21 cellular contexts compared by ENCODE assay signal in genomic region chr11:114209904-114210303, GRCh38.
DNase-seq lines count a peak whose midpoint lies in the region; ATAC-seq, FAIRE-seq and TF ChIP-seq lines count a peak whose summit lies in the region.
"Had no signal": no experiment of that assay in that cellular context is flagged by ENCODE, and none has a peak within 500 bp of the region (broad histone marks: within the 10 kb centered on the region; RNA-seq: fewer than 3 reads in every experiment).

No MANE protein-coding gene starts in this region.

- WGBS in body of pancreas, 2 donors, result 14 to 29% methylated on average over 9 of the region's 9 CpGs
- WGBS in right lobe of liver (ENCODE audit: insufficient coverage, low coverage, low lambda C conversion rate, missing lambda C conversion rate), result 49% methylated on average over 9 of the region's 9 CpGs
- WGBS in small intestine, 3 donors, result 12 to 66% (median 26%) methylated on average over 9 of the region's 9 CpGs

- intact Hi-C loops in body of pancreas (cut with DNase I) (no loop called here), right lobe of liver (cut with DNase I) (no loop called here), Right ventricle myocardium superior (cut with DNase I) (no loop called here)

- H3K27ac ChIP-seq in body of pancreas (peak overlapping the region in 3 of 4 donors; percentile 34 to 63 (median 45)), right lobe of liver (peak overlapping the region in 2 of 3 donors; percentile 45 to 67), small intestine (ENCODE audit: low read depth in 1 of 2, low read length in 1 of 2) (peak overlapping the region; percentile 56 to 78), substantia nigra (ENCODE audit: low read depth, low read length, poor library complexity, severe bottlenecking) (no peak overlapping the region), coronary artery (no peak overlapping the region)
- H3K27ac ChIP-seq: colonic mucosa, ovary had no signal

- H3K4me1 Mint-ChIP-seq in activated CD4-positive, alpha-beta T cell treated with anti-CD3 and anti-CD28 coated beads, Interleukin-2, amount 10 ng/mL, durations not matched to agents 7 days and 5 days, result peaks cover 56% of the 10 kb centered on the region

- TF ChIP-seq POLR2A in body of pancreas (IDR thresholded peaks at IDR 0.05) (no peak), right lobe of liver (IDR thresholded peaks at IDR 0.05) (no peak)

- H3K4me3 Mint-ChIP-seq in activated CD4-positive, alpha-beta T cell treated with anti-CD3 and anti-CD28 coated beads, Interleukin-2, amount 10 ng/mL, durations not matched to agents 7 days and 5 days, result no peak overlapping the region
- H3K4me3 Mint-ChIP-seq: activated B cell treated with CpG ODN at 0.5 μM for 24 hours; CD4-positive, alpha-beta T cell; stimulated activated naive B cell treated with anti-CD40 and anti-IgM and Interleukin-4, amounts not matched to agents 10 μg/mL and 1 μg/mL and 100 μg/mL, for 72 hours; T-cell had no signal

- TF ChIP-seq CTCF in body of pancreas (IDR thresholded peaks at IDR 0.05) (no peak), right lobe of liver (IDR thresholded peaks at IDR 0.05) (no peak), coronary artery (IDR thresholded peaks at IDR 0.05) (no peak)

- peaks cover 30% of the 10 kb centered on the region for H3K4me1 ChIP-seq in body of pancreas
- H3K4me1 ChIP-seq in right lobe of liver, result peaks cover 0 to 37% (median 18%) of the 10 kb centered on the region in 4 donors
- H3K4me1 ChIP-seq in small intestine (ENCODE audit: control insufficient read depth in 2 of 2, insufficient read depth in 1 of 2, low read depth in 1 of 2, low read length in 1 of 2), result peaks cover 0 to 8% of the 10 kb centered on the region in 2 donors
- H3K4me1 ChIP-seq: colonic mucosa had no signal

- POLR2A ChIA-PET in activated CD4-positive, alpha-beta T cell treated with anti-CD3 and anti-CD28 coated beads, Interleukin-2, amount 10 ng/mL, durations not matched to agents 7 days and 5 days (lab: Charles Lee), result no interaction called here

- H3K4me3 ChIP-seq in body of pancreas, result no peak overlapping the region
- peak overlapping the region in 1 of 3 donors; percentile 17 for H3K4me3 ChIP-seq in right lobe of liver
- H3K4me3 ChIP-seq in small intestine (ENCODE audit: low read depth in 1 of 2, low read length in 2 of 2), result no peak overlapping the region
- no peak overlapping the region for H3K4me3 ChIP-seq in coronary artery
- H3K4me3 ChIP-seq: ascending aorta, colonic mucosa, ovary had no signal

- FAIRE-seq in small intestine (lab: Jason Lieb, UNC), result no peak

- no peaks in the 10 kb centered on the region for H3K27me3 ChIP-seq in body of pancreas
- H3K27me3 ChIP-seq in right lobe of liver, result no peaks in the 10 kb centered on the region
- H3K27me3 ChIP-seq in small intestine (ENCODE audit: control insufficient read depth in 2 of 2, insufficient read depth in 2 of 2, low read length in 2 of 2), result no peaks in the 10 kb centered on the region
- H3K27me3 ChIP-seq: ascending aorta, colonic mucosa, ovary had no signal

- H3K9me3 ChIP-seq in body of pancreas, result no peaks in the 10 kb centered on the region
- no peaks in the 10 kb centered on the region for H3K9me3 ChIP-seq in right lobe of liver
- no peaks in the 10 kb centered on the region for H3K9me3 ChIP-seq in small intestine (ENCODE audit: control insufficient read depth, low read depth)
- H3K9me3 ChIP-seq: ascending aorta, colonic mucosa, ovary had no signal

- H3K36me3 Mint-ChIP-seq in activated CD4-positive, alpha-beta T cell treated with anti-CD3 and anti-CD28 coated beads, Interleukin-2, amount 10 ng/mL, durations not matched to agents 7 days and 5 days (ENCODE audit: low read depth), result peaks cover 5% of the 10 kb centered on the region
- H3K36me3 Mint-ChIP-seq: stimulated activated naive B cell treated with anti-CD40 and anti-IgM and Interleukin-4, amounts not matched to agents 10 μg/mL and 1 μg/mL and 100 μg/mL, for 72 hours; T-cell had no signal

- ATAC-seq in body of pancreas, result peak; percentile 72
- peak; percentile 85 to 95 (median 93) for ATAC-seq in right lobe of liver
- no peak for ATAC-seq in Right ventricle myocardium superior (ENCODE audit: poor library complexity)
- ATAC-seq: esophagus mucosa; stimulated activated naive B cell treated with anti-CD40 and anti-IgM and Interleukin-4, amounts not matched to agents 10 μg/mL and 1 μg/mL and 100 μg/mL, for 72 hours; T-cell had no signal

- CTCF ChIA-PET in activated CD4-positive, alpha-beta T cell treated with anti-CD3 and anti-CD28 coated beads, Interleukin-2, amount 10 ng/mL, durations not matched to agents 7 days and 5 days (lab: Charles Lee), result interaction anchor here (1.2 to 1.6 kb wide), 3 partner anchors 8 to 35 kb away, joined by 3 to 4 read pairs (median 3); no protein-coding TSS in a partner anchor

- H3K9me3 Mint-ChIP-seq in activated CD4-positive, alpha-beta T cell treated with anti-CD3 and anti-CD28 coated beads, Interleukin-2, amount 10 ng/mL, durations not matched to agents 7 days and 5 days, result no peaks in the 10 kb centered on the region
- H3K9me3 Mint-ChIP-seq: activated B cell treated with CpG ODN at 0.5 μM for 24 hours; CD4-positive, alpha-beta T cell; stimulated activated naive B cell treated with anti-CD40 and anti-IgM and Interleukin-4, amounts not matched to agents 10 μg/mL and 1 μg/mL and 100 μg/mL, for 72 hours; T-cell had no signal

- DNase-seq in activated CD4-positive, alpha-beta T cell treated with anti-CD3 and anti-CD28 coated beads, Interleukin-2, amount 10 ng/mL, durations not matched to agents 7 days and 5 days, result no peak
- DNase-seq in activated CD4-positive, alpha-beta T cell treated with anti-CD3 and anti-CD28 coated beads for 48 hours, result no peak
- DNase-seq in body of pancreas (peak in 3 of 4 donors; percentile 40 to 55 (median 52)), right lobe of liver (peak in 1 of 3 donors; percentile 74), small intestine (peak; percentile 94), Right ventricle myocardium superior (no peak), substantia nigra (lab: John Stamatoyannopoulos, UW) (no peak), coronary artery (ENCODE audit: low spot score) (no peak)
- DNase-seq: activated B cell treated with CpG ODN at 0.5 μM for 24 hours; activated gamma-delta T cell; CD4-positive, alpha-beta T cell; colonic mucosa; KBM-7; midbrain; NCI-H1092 treated with DMSO at 0.1 percent for 48 hours; NK-92 treated with Interleukin-12 subunit alpha and Interleukin-12 subunit beta, amount 100 ng/mL, for 24 hours; ovary; stimulated activated naive B cell treated with anti-CD40 and anti-IgM and Interleukin-4, amounts not matched to agents 10 μg/mL and 1 μg/mL and 100 μg/mL, for 72 hours; T-cell had no signal

- H3K36me3 ChIP-seq in body of pancreas (replicated peaks in 1 of 2; ENCODE audit: insufficient read depth in 1 of 2, low read depth in 2 of 2), result no peaks in the 10 kb centered on the region
- H3K36me3 ChIP-seq in right lobe of liver, result peaks cover 0 to 46% (median 14%) of the 10 kb centered on the region in 4 donors
- H3K36me3 ChIP-seq in small intestine (ENCODE audit: control insufficient read depth in 2 of 2, insufficient read depth in 2 of 2, low read length in 2 of 2), result no peaks in the 10 kb centered on the region
- H3K36me3 ChIP-seq: colonic mucosa, ovary had no signal

- H3K27me3 Mint-ChIP-seq in activated CD4-positive, alpha-beta T cell treated with anti-CD3 and anti-CD28 coated beads, Interleukin-2, amount 10 ng/mL, durations not matched to agents 7 days and 5 days, result peaks cover 2% of the 10 kb centered on the region
- H3K27me3 Mint-ChIP-seq: activated B cell treated with CpG ODN at 0.5 μM for 24 hours; CD4-positive, alpha-beta T cell; T-cell had no signal

- peak overlapping the region; percentile 43 for H3K27ac Mint-ChIP-seq in activated CD4-positive, alpha-beta T cell treated with anti-CD3 and anti-CD28 coated beads, Interleukin-2, amount 10 ng/mL, durations not matched to agents 7 days and 5 days
- H3K27ac Mint-ChIP-seq: activated B cell treated with CpG ODN at 0.5 μM for 24 hours; CD4-positive, alpha-beta T cell; stimulated activated naive B cell treated with anti-CD40 and anti-IgM and Interleukin-4, amounts not matched to agents 10 μg/mL and 1 μg/mL and 100 μg/mL, for 72 hours had no signal

Comparison
In these comparisons a context has a peak if more than half of its experiments do, and no peak if none do; other contexts are left out.
1. DNase-seq: peak in body of pancreas (3 of 4) and small intestine (single experiment); none in activated CD4-positive, alpha-beta T cell treated with anti-CD3 and anti-CD28 coated beads, Interleukin-2, amount 10 ng/mL, durations not matched to agents 7 days and 5 days (single experiment), activated CD4-positive, alpha-beta T cell treated with anti-CD3 and anti-CD28 coated beads for 48 hours (single experiment), Right ventricle myocardium superior (single experiment), substantia nigra (0 of 49) and coronary artery (single experiment).
2. H3K27ac ChIP-seq: peak in body of pancreas (3 of 4), right lobe of liver (2 of 3) and small intestine (2 of 2); none in substantia nigra (single experiment) and coronary artery (0 of 2).